27 cellular contexts compared by ENCODE assay signal in the genomic region with DNA sequence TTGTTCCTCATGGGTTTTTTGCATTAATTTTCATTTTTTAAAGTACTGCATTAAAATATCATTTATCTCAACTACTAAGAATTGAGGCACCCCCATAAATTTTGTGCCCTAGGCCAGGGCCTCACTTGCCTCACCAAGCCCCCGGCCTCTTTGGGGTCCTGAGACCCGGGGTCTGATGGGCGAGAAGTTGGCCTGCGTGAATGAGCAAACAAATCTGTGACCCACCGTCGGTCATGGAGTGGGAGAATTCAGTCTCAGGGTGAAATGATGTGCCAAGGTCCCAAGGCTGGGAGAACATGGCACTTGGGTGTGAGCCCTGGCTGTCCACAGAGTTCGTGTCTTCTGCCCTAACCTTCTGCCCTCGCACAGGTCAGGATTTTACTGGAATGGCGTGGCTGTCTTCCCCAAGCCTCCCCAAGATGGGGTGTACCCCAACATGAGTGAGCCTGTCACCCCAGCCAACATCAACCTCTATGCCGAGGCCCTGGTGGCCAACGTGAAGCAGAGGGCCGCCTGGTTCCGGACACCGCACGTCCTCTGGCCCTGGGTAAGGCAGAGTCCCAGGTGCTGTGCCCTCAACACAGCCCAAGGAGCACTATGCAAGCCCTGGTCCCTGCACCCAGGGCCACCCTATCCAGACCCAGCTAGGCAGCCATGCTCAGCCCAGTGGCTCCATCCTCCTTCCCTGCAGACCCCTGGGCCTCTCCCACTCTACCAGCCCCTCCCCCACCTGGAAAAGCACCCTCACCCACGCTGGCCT. TPM values are rescaled to one million over a fixed set of nuclear protein-coding genes. Genes with fewer than 3 reads are reported as not detected.
DNase-seq lines count a peak whose midpoint lies in the region; ATAC-seq, FAIRE-seq and TF ChIP-seq lines count a peak whose summit lies in the region.
"Had no signal": no experiment of that assay in that cellular context is flagged by ENCODE, and none has a peak within 500 bp of the region (broad histone marks: within the 10 kb centered on the region; RNA-seq: fewer than 3 reads in every experiment).

No MANE protein-coding gene starts in this region.

- TF ChIP-seq EP300 in HepG2 (IDR thresholded peaks at IDR 0.05; ENCODE audit: low read depth in 2 of 2, low read length in 2 of 2) (no peak), HepG2 (CRISPR knock-in tag; IDR thresholded peaks at IDR 0.05; ENCODE audit: borderline replicate concordance) (no peak), ovary (IDR thresholded peaks at IDR 0.05) (no peak)

- intact Hi-C loops in HepG2 (cut with micrococcal nuclease; ENCODE audit: unreplicated experiment) (no loop called here), right lobe of liver (cut with DNase I) (no loop called here), kidney (cut with DNase I) (no loop called here), ovary (cut with DNase I) (no loop called here)

- peaks cover 31% of the 10 kb centered on the region for H3K36me3 Mint-ChIP-seq in stimulated activated effector memory CD8-positive, alpha-beta T cell treated with anti-CD3 and anti-CD28 coated beads, Interleukin-12 subunit alpha, Interleukin-12 subunit beta, amount 100 ng/mL, for 72 hours
- peaks cover 46 to 47% of the 10 kb centered on the region in 2 donors for H3K36me3 Mint-ChIP-seq in stimulated activated naive B cell treated with anti-CD40 and anti-IgM and Interleukin-4, amounts not matched to agents 10 μg/mL and 1 μg/mL and 100 μg/mL, for 72 hours

- H3K36me3 ChIP-seq in HepG2 (replicated peaks in 1 of 2; ENCODE audit: control insufficient read depth in 1 of 2, insufficient read depth in 2 of 2, low read length in 2 of 2) (no peaks in the 10 kb centered on the region; a peak in 2 of 5 replicates), right lobe of liver (peaks cover 0 to 16% (median 0%) of the 10 kb centered on the region in 4 donors), HEK293 (ENCODE audit: control insufficient read depth in 2 of 2, insufficient read depth in 1 of 2, low read length in 2 of 2) (peaks cover 0 to 3% of the 10 kb centered on the region in 2 experiments; a peak in 1 of 3 replicates), kidney (ENCODE audit: control insufficient read depth in 1 of 2, insufficient read depth in 2 of 2, low read length in 2 of 2) (peaks cover 4 to 5% of the 10 kb centered on the region in 2 donors), ovary (no peaks in the 10 kb centered on the region)
- H3K36me3 ChIP-seq: BE2C had no signal

- POLR2A ChIA-PET in HepG2 (lab: Yijun Ruan, JAX) (interaction anchor here (0.5 kb wide), 1 partner anchor 10 kb away, joined by 3 read pairs; no protein-coding TSS in a partner anchor), HEK293 (lab: Yijun Ruan, JAX) (no interaction called here)

- no peak overlapping the region for H3K9ac ChIP-seq in HepG2 (ENCODE audit: insufficient read depth, low read depth, low read length)
- no peak overlapping the region for H3K9ac ChIP-seq in kidney (ENCODE audit: low read length in 2 of 2)
- H3K9ac ChIP-seq: BLaER1 treated with 17β-estradiol and CSF1 and Interleukin-3, amounts not matched to agents 10 nM and 100 nM; GM23248 had no signal

- H3K4me1 ChIP-seq in HepG2 (ENCODE audit: insufficient read depth, low read length) (no peaks in the 10 kb centered on the region), right lobe of liver (no peaks in the 10 kb centered on the region), HEK293 (ENCODE audit: control insufficient read depth, insufficient read depth, low read length) (no peaks in the 10 kb centered on the region), kidney (ENCODE audit: control insufficient read depth in 1 of 2, insufficient read depth in 1 of 2, low read depth in 1 of 2, low read length in 2 of 2) (no peaks in the 10 kb centered on the region), ovary (ENCODE audit: insufficient read depth) (no peaks in the 10 kb centered on the region)
- H3K4me1 ChIP-seq: A549, BE2C had no signal

- H2AFZ ChIP-seq in HepG2 (ENCODE audit: low read length) = no peak overlapping the region
- H2AFZ ChIP-seq: GM23248 had no signal

- H3K4me3 Mint-ChIP-seq in stimulated activated effector memory CD8-positive, alpha-beta T cell treated with anti-CD3 and anti-CD28 coated beads, Interleukin-12 subunit alpha, Interleukin-12 subunit beta, amount 100 ng/mL, for 72 hours = no peak overlapping the region
- no peak overlapping the region for H3K4me3 Mint-ChIP-seq in stimulated activated naive B cell treated with anti-CD40 and anti-IgM and Interleukin-4, amounts not matched to agents 10 μg/mL and 1 μg/mL and 100 μg/mL, for 72 hours
- H3K4me3 Mint-ChIP-seq: CD14-positive monocyte; CD4-positive, alpha-beta T cell; CD8-positive, alpha-beta memory T cell; H9; HFFc6 had no signal

- no peaks in the 10 kb centered on the region for H3K27me3 Mint-ChIP-seq in stimulated activated naive B cell treated with anti-CD40 and anti-IgM and Interleukin-4, amounts not matched to agents 10 μg/mL and 1 μg/mL and 100 μg/mL, for 72 hours
- H3K27me3 Mint-ChIP-seq: CD4-positive, alpha-beta T cell; CD8-positive, alpha-beta memory T cell had no signal

- FAIRE-seq in HepG2 (lab: Jason Lieb, UNC) = no peak
- no peak for FAIRE-seq in kidney (lab: Jason Lieb, UNC)
- FAIRE-seq: A549, D721Med, GM12892, H1 had no signal

- 93% methylated on average over 7 of the region's 16 CpGs for WGBS in HepG2 (ENCODE audit: low lambda C conversion rate)
- WGBS in right lobe of liver (ENCODE audit: insufficient coverage, low coverage, low lambda C conversion rate, missing lambda C conversion rate) = 93% methylated on average over 8 of the region's 16 CpGs
- WGBS in ovary, 3 donors = 86 to 91% (median 87%) methylated on average over 15 to 16 of the region's 16 CpGs

- in situ Hi-C loops in HepG2 (cut with HindIII; ENCODE audit: extremely low pct_ligation_motif_present, low pct_unique_long_range_greater_than_20kb) = no loop called here

- TF ChIP-seq RAD21 in HepG2 (CRISPR knock-in tag; IDR thresholded peaks at IDR 0.05) = no peak

- TF ChIP-seq CTCF in HepG2 (CRISPR knock-in tag; IDR thresholded peaks at IDR 0.05) = no peak
- TF ChIP-seq CTCF in right lobe of liver (IDR thresholded peaks at IDR 0.05) = no peak
- no peak for TF ChIP-seq CTCF in HEK293 (tag by site-specific recombination; IDR thresholded peaks at IDR 0.05)
- no peak for TF ChIP-seq CTCF in kidney (IDR thresholded peaks at IDR 0.05; ENCODE audit: borderline replicate concordance, extremely low read depth, insufficient read depth)
- TF ChIP-seq CTCF in ovary (IDR thresholded peaks at IDR 0.05) = no peak

- H3K4me1 Mint-ChIP-seq in stimulated activated effector memory CD8-positive, alpha-beta T cell treated with anti-CD3 and anti-CD28 coated beads, Interleukin-12 subunit alpha, Interleukin-12 subunit beta, amount 100 ng/mL, for 72 hours = peaks cover 12% of the 10 kb centered on the region
- H3K4me1 Mint-ChIP-seq in stimulated activated naive B cell treated with anti-CD40 and anti-IgM and Interleukin-4, amounts not matched to agents 10 μg/mL and 1 μg/mL and 100 μg/mL, for 72 hours = peaks cover 11 to 18% of the 10 kb centered on the region in 2 donors
- H3K4me1 Mint-ChIP-seq: CD14-positive monocyte; CD8-positive, alpha-beta memory T cell had no signal

- H4K20me1 ChIP-seq in HepG2 (ENCODE audit: insufficient read depth, low read length) = no peaks in the 10 kb centered on the region

- no peaks in the 10 kb centered on the region for H3K79me2 ChIP-seq in HepG2 (ENCODE audit: insufficient read depth, low read length)

- no peak for TF ChIP-seq POLR2A in HepG2 (IDR thresholded peaks at IDR 0.05; ENCODE audit: insufficient read depth in 1 of 2, low read depth in 2 of 2, low read length in 2 of 2)
- TF ChIP-seq POLR2A in right lobe of liver (IDR thresholded peaks at IDR 0.05) = no peak
- TF ChIP-seq POLR2A in ovary (IDR thresholded peaks at IDR 0.05) = no peak

- DNase-seq in HepG2 (ENCODE audit: low spot score) (no peak), right lobe of liver (no peak), kidney (peak; percentile 57), ovary (no peak)
- no peak for DNase-seq in stimulated activated effector memory CD8-positive, alpha-beta T cell treated with anti-CD3 and anti-CD28 coated beads, Interleukin-12 subunit alpha, Interleukin-12 subunit beta, amount 100 ng/mL, for 72 hours (ENCODE audit: low spot score in 2 of 2)
- no peak for DNase-seq in activated CD8-positive, alpha-beta memory T cell treated with anti-CD3 and anti-CD28 coated beads, Interleukin-2, amount 50 U/mL, for 48 hours
- no peak for DNase-seq in stimulated activated naive B cell treated with anti-CD40 and anti-IgM and Interleukin-4, amounts not matched to agents 10 μg/mL and 1 μg/mL and 100 μg/mL, for 72 hours
- DNase-seq: 8988T; ACHN; AML-193; BE2C; CD4-positive, alpha-beta T cell; CD8-positive, alpha-beta memory T cell; DMS 273 treated with DMSO at 0.1 percent for 48 hours; DMS79; GF-D8; GM23248; H9; HFFc6 had no signal

- no peak overlapping the region for H3K27ac Mint-ChIP-seq in stimulated activated effector memory CD8-positive, alpha-beta T cell treated with anti-CD3 and anti-CD28 coated beads, Interleukin-12 subunit alpha, Interleukin-12 subunit beta, amount 100 ng/mL, for 72 hours
- H3K27ac Mint-ChIP-seq in stimulated activated naive B cell treated with anti-CD40 and anti-IgM and Interleukin-4, amounts not matched to agents 10 μg/mL and 1 μg/mL and 100 μg/mL, for 72 hours = no peak overlapping the region
- H3K27ac Mint-ChIP-seq: CD4-positive, alpha-beta T cell; HFFc6 had no signal

- no peak overlapping the region for H3K4me2 ChIP-seq in HepG2 (ENCODE audit: low read depth, low read length)
- H3K4me2 ChIP-seq: A549; BLaER1 treated with 17β-estradiol and CSF1 and Interleukin-3, amounts not matched to agents 10 nM and 100 nM had no signal

- ATAC-seq in HepG2 (no peak), right lobe of liver (no peak)
- ATAC-seq in stimulated activated effector memory CD8-positive, alpha-beta T cell treated with anti-CD3 and anti-CD28 coated beads, Interleukin-12 subunit alpha, Interleukin-12 subunit beta, amount 100 ng/mL, for 72 hours = peak; percentile 9
- no peak for ATAC-seq in stimulated activated naive B cell treated with anti-CD40 and anti-IgM and Interleukin-4, amounts not matched to agents 10 μg/mL and 1 μg/mL and 100 μg/mL, for 72 hours (replicated peaks)
- ATAC-seq: A549, HCT116 had no signal

- H3K4me3 ChIP-seq in HepG2 (replicated peaks in 1 of 3; ENCODE audit: insufficient read depth in 1 of 3, low read depth in 2 of 3, low read length in 3 of 3) (no peak overlapping the region), right lobe of liver (no peak overlapping the region), HEK293 (ENCODE audit: low read depth, low read length) (no peak overlapping the region), kidney (ENCODE audit: low read length in 2 of 2) (no peak overlapping the region), ovary (no peak overlapping the region)
- H3K4me3 ChIP-seq: A549; BLaER1 treated with 17β-estradiol and CSF1 and Interleukin-3, amounts not matched to agents 10 nM and 100 nM; GM23248 had no signal

- BruUV-seq in HepG2 (replicated peaks; lab: Mats Ljungman, UMichigan) = no TSS peak

- CTCF ChIA-PET in HepG2 (lab: Yijun Ruan, JAX; ENCODE audit: low intra/inter-chr PET ratio, low total read pairs) = no interaction called here
- CTCF ChIA-PET in HEK293 (lab: Yijun Ruan, JAX) = no interaction called here

- H3K9me3 Mint-ChIP-seq in stimulated activated effector memory CD8-positive, alpha-beta T cell treated with anti-CD3 and anti-CD28 coated beads, Interleukin-12 subunit alpha, Interleukin-12 subunit beta, amount 100 ng/mL, for 72 hours = no peaks in the 10 kb centered on the region
- no peaks in the 10 kb centered on the region for H3K9me3 Mint-ChIP-seq in stimulated activated naive B cell treated with anti-CD40 and anti-IgM and Interleukin-4, amounts not matched to agents 10 μg/mL and 1 μg/mL and 100 μg/mL, for 72 hours
- H3K9me3 Mint-ChIP-seq: CD14-positive monocyte; CD4-positive, alpha-beta T cell; CD8-positive, alpha-beta memory T cell; H9; HFFc6 had no signal

- no peak overlapping the region for H3K27ac ChIP-seq in HepG2 (ENCODE audit: extremely low read length, insufficient read depth, low read length)
- H3K27ac ChIP-seq in right lobe of liver = no peak overlapping the region
- H3K27ac ChIP-seq in HEK293 (ENCODE audit: extremely low read depth, low read depth, low read length) = no peak overlapping the region
- no peak overlapping the region for H3K27ac ChIP-seq in kidney (ENCODE audit: low read depth in 2 of 2, low read length in 2 of 2)
- H3K27ac ChIP-seq in ovary = no peak overlapping the region
- H3K27ac ChIP-seq: A549, GM23248 had no signal

- no peaks in the 10 kb centered on the region for H3K27me3 ChIP-seq in HepG2 (ENCODE audit: control insufficient read depth in 1 of 2, insufficient read depth in 2 of 2, low read length in 2 of 2)
- no peaks in the 10 kb centered on the region for H3K27me3 ChIP-seq in right lobe of liver
- H3K27me3 ChIP-seq in ovary = no peaks in the 10 kb centered on the region
- H3K27me3 ChIP-seq: BE2C; BLaER1 treated with 17β-estradiol and CSF1 and Interleukin-3, amounts not matched to agents 10 nM and 100 nM had no signal

- no peaks in the 10 kb centered on the region for H3K9me3 ChIP-seq in HepG2 (ENCODE audit: low read length)
- no peaks in the 10 kb centered on the region for H3K9me3 ChIP-seq in right lobe of liver
- no peaks in the 10 kb centered on the region for H3K9me3 ChIP-seq in HEK293 (ENCODE audit: control insufficient read depth, insufficient read depth, low read depth, low read length)
- no peaks in the 10 kb centered on the region for H3K9me3 ChIP-seq in kidney (ENCODE audit: control insufficient read depth in 1 of 2, low read length in 2 of 2)
- no peaks in the 10 kb centered on the region for H3K9me3 ChIP-seq in ovary
- H3K9me3 ChIP-seq: A549; BE2C; BLaER1 treated with 17β-estradiol and CSF1 and Interleukin-3, amounts not matched to agents 10 nM and 100 nM had no signal

RNA-seq across cellular contexts. Expression of gene MAN2B2, which starts 18.0 kb away (rescaled TPM):
- total RNA-seq in HepG2 (2016; rRNA removed; fragmentation: Illumina TruSeq; extraction: Trizol) (2.8 and 5.4 TPM in 2 replicates), right lobe of liver (10 to 100 TPM; 22.3 to 34.1 (median 27.5) TPM), kidney (34.3 TPM), ovary (10 to 100 TPM; 19.1 to 49.2 (median 40.4) TPM)
- total RNA-seq in HepG2 (2016; cell fraction: cytosol; rRNA removed; fragmentation: Illumina TruSeq; extraction: Trizol; ENCODE audit: low read depth) = 0.62 and 0.71 TPM in 2 replicates
- 2.0 and 5.4 TPM in 2 replicates for total RNA-seq in HepG2 (2016; cell fraction: insoluble cytoplasmic fraction; rRNA removed; fragmentation: Illumina TruSeq; extraction: Trizol)
- 1.1 and 1.2 TPM in 2 replicates for total RNA-seq in HepG2 (2016; cell fraction: membrane; rRNA removed; fragmentation: Illumina TruSeq; extraction: Trizol)
- 6.3 and 8.0 TPM in 2 replicates for total RNA-seq in HepG2 (2016; cell fraction: nucleus; rRNA removed; fragmentation: Illumina TruSeq; extraction: Trizol)
- polyA plus RNA-seq in HepG2 (2011; rRNA removed) (4.8 and 6.4 TPM in 2 replicates), kidney (ENCODE audit: insufficient read depth, low read depth, low replicate concordance) (19.9 TPM), ovary (10 to 100 TPM; 26.8 to 27.1 TPM)
- polyA plus RNA-seq in HepG2 (2011; cell fraction: cytosol; rRNA removed) = 4.7 and 6.1 TPM in 2 replicates
- polyA plus RNA-seq in HepG2 (2011; cell fraction: nucleus; rRNA removed) = 14.1 and 16.0 TPM in 2 replicates
- polyA plus RNA-seq in HepG2 (2012) = 4.4 and 4.5 TPM in 2 replicates
- 0.44 TPM in 2 replicates for polyA plus RNA-seq in HepG2 (2016; cell fraction: cytosol; fragmentation: Illumina TruSeq; extraction: Trizol; ENCODE audit: low read depth)
- polyA plus RNA-seq in HepG2 (2016; cell fraction: insoluble cytoplasmic fraction; fragmentation: Illumina TruSeq; extraction: Trizol; ENCODE audit: low read depth) = 2.4 and 3.0 TPM in 2 replicates
- 0.70 and 0.92 TPM in 2 replicates for polyA plus RNA-seq in HepG2 (2016; cell fraction: membrane; fragmentation: Illumina TruSeq; extraction: Trizol; ENCODE audit: low read depth)
- polyA plus RNA-seq in HepG2 (2016; cell fraction: nucleus; fragmentation: Illumina TruSeq; extraction: Trizol; ENCODE audit: insufficient read depth, low read depth) = 14.4 and 14.5 TPM in 2 replicates
- polyA minus RNA-seq in HepG2 (2011; rRNA and poly(A)+ RNA removed; ENCODE audit: low replicate concordance) = 9.0 and 18.8 TPM in 2 replicates
- polyA minus RNA-seq in HepG2 (2011; cell fraction: cytosol; rRNA and poly(A)+ RNA removed) = 7.6 and 8.0 TPM in 2 replicates
- 5.0 and 6.2 TPM in 2 replicates for polyA minus RNA-seq in HepG2 (2011; cell fraction: nucleus; rRNA and poly(A)+ RNA removed)

RNA-seq across cellular contexts. Expression of gene MRFAP1, which starts 47.5 kb away (rescaled TPM):
- total RNA-seq in HepG2 (2016; rRNA removed; fragmentation: Illumina TruSeq; extraction: Trizol) (158 and 254 TPM in 2 replicates), right lobe of liver (100 to 1,000 TPM; 103 to 166 (median 129) TPM), kidney (264 TPM), ovary (100 to 1,000 TPM; 154 to 367 (median 300) TPM)
- 31.0 and 37.7 TPM in 2 replicates for total RNA-seq in HepG2 (2016; cell fraction: cytosol; rRNA removed; fragmentation: Illumina TruSeq; extraction: Trizol; ENCODE audit: low read depth)
- total RNA-seq in HepG2 (2016; cell fraction: insoluble cytoplasmic fraction; rRNA removed; fragmentation: Illumina TruSeq; extraction: Trizol) = 174 and 249 TPM in 2 replicates
- 87.0 and 105 TPM in 2 replicates for total RNA-seq in HepG2 (2016; cell fraction: membrane; rRNA removed; fragmentation: Illumina TruSeq; extraction: Trizol)
- 67.5 and 68.6 TPM in 2 replicates for total RNA-seq in HepG2 (2016; cell fraction: nucleus; rRNA removed; fragmentation: Illumina TruSeq; extraction: Trizol)
- polyA plus RNA-seq in HepG2 (2011; rRNA removed) (103 and 112 TPM in 2 replicates), kidney (ENCODE audit: insufficient read depth, low read depth, low replicate concordance) (406 TPM), ovary (100 to 1,000 TPM; 340 to 351 TPM)
- 110 and 141 TPM in 2 replicates for polyA plus RNA-seq in HepG2 (2011; cell fraction: cytosol; rRNA removed)
- 54.5 and 54.7 TPM in 2 replicates for polyA plus RNA-seq in HepG2 (2011; cell fraction: nucleus; rRNA removed)
- polyA plus RNA-seq in HepG2 (2012) = 198 and 236 TPM in 2 replicates
- polyA plus RNA-seq in HepG2 (2016; cell fraction: cytosol; fragmentation: Illumina TruSeq; extraction: Trizol; ENCODE audit: low read depth) = 55.7 and 56.7 TPM in 2 replicates
- polyA plus RNA-seq in HepG2 (2016; cell fraction: insoluble cytoplasmic fraction; fragmentation: Illumina TruSeq; extraction: Trizol; ENCODE audit: low read depth) = 509 and 563 TPM in 2 replicates
- polyA plus RNA-seq in HepG2 (2016; cell fraction: membrane; fragmentation: Illumina TruSeq; extraction: Trizol; ENCODE audit: low read depth) = 117 and 129 TPM in 2 replicates
- 205 and 206 TPM in 2 replicates for polyA plus RNA-seq in HepG2 (2016; cell fraction: nucleus; fragmentation: Illumina TruSeq; extraction: Trizol; ENCODE audit: insufficient read depth, low read depth)
- polyA minus RNA-seq in HepG2 (2011; rRNA and poly(A)+ RNA removed; ENCODE audit: low replicate concordance) = 19.4 and 22.0 TPM in 2 replicates
- polyA minus RNA-seq in HepG2 (2011; cell fraction: cytosol; rRNA and poly(A)+ RNA removed) = 29.9 and 30.5 TPM in 2 replicates
- 21.4 and 24.6 TPM in 2 replicates for polyA minus RNA-seq in HepG2 (2011; cell fraction: nucleus; rRNA and poly(A)+ RNA removed)
